In the genomic region with DNA sequence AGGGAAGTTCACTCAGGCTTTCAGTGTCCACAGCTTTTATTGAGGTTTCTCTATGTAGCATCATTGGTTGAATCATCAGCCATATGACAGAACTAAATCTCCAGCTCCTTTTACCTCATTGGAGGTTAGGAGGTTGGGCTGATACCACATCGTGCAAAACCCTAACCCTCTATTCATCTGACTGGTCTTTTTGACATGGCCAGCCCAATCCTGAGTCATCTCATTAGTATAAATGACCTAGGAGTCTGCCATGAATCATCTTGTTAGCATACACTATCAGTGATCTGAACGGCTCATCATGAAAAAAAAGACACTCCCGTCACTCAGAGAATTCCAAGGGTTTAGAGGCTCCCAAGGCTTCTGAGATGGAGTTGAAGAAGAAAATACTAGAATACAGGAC, we compare ENCODE assay signal across 13 cellular contexts.
"Had no signal": no experiment of that assay in that cellular context is flagged by ENCODE, and none has a peak within 500 bp of the region (broad histone marks: within the 10 kb centered on the region; RNA-seq: fewer than 3 reads in every experiment).

No MANE protein-coding gene starts in this region.

- H3K27ac ChIP-seq: right atrium auricular region, skin epidermis, vagina had no signal

- DNase-seq: activated CD4-positive, alpha-beta T cell treated with anti-CD3 and anti-CD28 coated beads, Interleukin-2, amount 10 ng/mL, durations not matched to agents 7 days and 5 days; activated CD4-positive, CD25-positive, alpha-beta regulatory T cell; activated CD8-positive, alpha-beta memory T cell treated with anti-CD3 and anti-CD28 coated beads for 24 hours; activated naive CD4-positive, alpha-beta T cell treated with Interleukin-2 at 50 U/mL for 16 hours; activated naive CD8-positive, alpha-beta T cell treated with anti-CD3 and anti-CD28 coated beads, Interleukin-2, amount 50 U/mL, for 24 hours; central memory CD4-positive, alpha-beta T cell; effector memory CD8-positive, alpha-beta T cell; kidney glomerular epithelial cell; naive B cell; posterior cingulate gyrus had no signal
